Comparison of ENCODE assay signal across 32 cellular contexts in genomic region chr16:6345090-6345489, GRCh38.
DNase-seq lines count a peak whose midpoint lies in the region; ATAC-seq, FAIRE-seq and TF ChIP-seq lines count a peak whose summit lies in the region.
"Had no signal": no experiment of that assay in that cellular context is flagged by ENCODE, and none has a peak within 500 bp of the region (broad histone marks: within the 10 kb centered on the region; RNA-seq: fewer than 3 reads in every experiment).

No MANE protein-coding gene starts in this region.

- H3F3A ChIP-seq in neural progenitor cell (ENCODE audit: low read depth): peaks cover 44% of the 10 kb centered on the region

- H3K36me3 ChIP-seq in DND-41 (ENCODE audit: insufficient read depth, low read length) (no peaks in the 10 kb centered on the region), K562 (ENCODE audit: control insufficient read depth, insufficient read depth, low read length) (no peaks in the 10 kb centered on the region), neural progenitor cell (no peaks in the 10 kb centered on the region)
- H3K36me3 ChIP-seq: esophagus squamous epithelium, right lobe of liver, stomach had no signal

- H2AFZ ChIP-seq in DND-41 (ENCODE audit: low read depth, low read length) (no peak overlapping the region), K562 (ENCODE audit: low read depth, low read length) (no peak overlapping the region), neural progenitor cell (replicated peaks) (no peak overlapping the region)

- CTCF ChIA-PET in K562 (lab: Yijun Ruan, JAX; ENCODE audit: low intra/inter-chr PET ratio): no interaction called here

- H3K4me3 ChIP-seq in DND-41 (ENCODE audit: low read depth in 1 of 2, low read length in 2 of 2) (no peak overlapping the region), K562 (no peak overlapping the region), neural progenitor cell (no peak overlapping the region)
- H3K4me3 ChIP-seq: esophagus squamous epithelium, right lobe of liver, stomach had no signal

- no peak overlapping the region for H3K4me2 ChIP-seq in DND-41 (ENCODE audit: insufficient read depth, low read length)
- no peak overlapping the region for H3K4me2 ChIP-seq in K562 (ENCODE audit: insufficient read depth, low read length)
- no peak overlapping the region for H3K4me2 ChIP-seq in neural progenitor cell
- H3K4me2 ChIP-seq: SK-N-SH had no signal

- in situ Hi-C loops in K562 (cut with MboI): no loop called here

- H3K27me3 ChIP-seq in DND-41 (ENCODE audit: insufficient read depth, low read length, poor library complexity) (no peaks in the 10 kb centered on the region), K562 (ENCODE audit: control insufficient read depth in 2 of 2, insufficient read depth in 2 of 2, low read length in 2 of 2) (no peaks in the 10 kb centered on the region), neural progenitor cell (no peaks in the 10 kb centered on the region)
- H3K27me3 ChIP-seq: esophagus squamous epithelium, foreskin keratinocyte, right lobe of liver, stomach had no signal

- BruUV-seq in K562 (replicated peaks; lab: Mats Ljungman, UMichigan): no TSS peak

- TF ChIP-seq EP300 in K562 (IDR thresholded peaks at IDR 0.05; ENCODE audit: low read length): no peak

- intact Hi-C loops in K562 (cut with micrococcal nuclease): no loop called here

- H3K9me1 ChIP-seq in K562 (ENCODE audit: control insufficient read depth, insufficient read depth, low read length): no peaks in the 10 kb centered on the region

- H3K9me3 ChIP-seq in DND-41 (ENCODE audit: insufficient read depth, low read length, severe bottlenecking) (peaks cover 3% of the 10 kb centered on the region), K562 (replicated peaks; ENCODE audit: control insufficient read depth, insufficient read depth, low read depth, low read length) (no peaks in the 10 kb centered on the region), neural progenitor cell (ENCODE audit: low read depth) (no peaks in the 10 kb centered on the region)
- H3K9me3 ChIP-seq: esophagus squamous epithelium, right lobe of liver, SK-N-SH had no signal

- FAIRE-seq in K562 (lab: Jason Lieb, UNC): no peak
- FAIRE-seq: endometrium, GM18507, H54, keratinocyte had no signal

- H3K27ac Mint-ChIP-seq in neural progenitor cell: no peak overlapping the region
- H3K27ac Mint-ChIP-seq: activated CD4-positive, alpha-beta memory T cell treated with anti-CD3 and anti-CD28 coated beads, Interleukin-2, amount 10 ng/mL, durations not matched to agents 7 days and 5 days; CD14-positive monocyte; progenitor cell of endocrine pancreas; T-helper 17 cell had no signal

- H3K27ac ChIP-seq in DND-41 (ENCODE audit: low read length) (no peak overlapping the region), K562 (ENCODE audit: extremely low read depth, low read depth, low read length) (no peak overlapping the region), neural progenitor cell (no peak overlapping the region)
- H3K27ac ChIP-seq: esophagus squamous epithelium, foreskin keratinocyte, right lobe of liver, stomach had no signal

- H3K9ac ChIP-seq in DND-41 (ENCODE audit: low read depth, low read length): no peak overlapping the region
- H3K9ac ChIP-seq in K562 (ENCODE audit: insufficient read depth in 1 of 2, low read depth in 2 of 2, low read length in 2 of 2): no peak overlapping the region
- no peak overlapping the region for H3K9ac ChIP-seq in neural progenitor cell
- H3K9ac ChIP-seq: SK-N-SH had no signal

- peaks cover 29% of the 10 kb centered on the region for H3K9me3 Mint-ChIP-seq in neural progenitor cell

- H3K4me3 Mint-ChIP-seq in neural progenitor cell: no peak overlapping the region
- H3K4me3 Mint-ChIP-seq: activated CD4-positive, alpha-beta memory T cell treated with anti-CD3 and anti-CD28 coated beads, Interleukin-2, amount 10 ng/mL, durations not matched to agents 7 days and 5 days; CD14-positive monocyte; central memory CD8-positive, alpha-beta T cell; T-helper 17 cell had no signal

- H3K4me1 ChIP-seq in DND-41 (ENCODE audit: insufficient read depth, low read length) (no peaks in the 10 kb centered on the region), K562 (replicated peaks in 1 of 2; ENCODE audit: control insufficient read depth in 2 of 2, insufficient read depth in 2 of 2, low read length in 2 of 2) (no peaks in the 10 kb centered on the region), neural progenitor cell (peaks cover 41% of the 10 kb centered on the region)
- H3K4me1 ChIP-seq: esophagus squamous epithelium, foreskin keratinocyte, right lobe of liver, stomach had no signal

- H4K20me1 ChIP-seq in DND-41 (ENCODE audit: insufficient read depth, low read length): no peaks in the 10 kb centered on the region
- H4K20me1 ChIP-seq in K562 (replicated peaks; ENCODE audit: control insufficient read depth, insufficient read depth, low read length): no peaks in the 10 kb centered on the region
- H4K20me1 ChIP-seq in neural progenitor cell (ENCODE audit: low read depth): no peaks in the 10 kb centered on the region

- ATAC-seq in DND-41 (ENCODE audit: insufficient read depth, low read depth) (no peak), K562 (no peak), GM21526 (IDR thresholded peaks at IDR 0.05; ENCODE audit: low FRiP score, unreplicated experiment) (no peak)
- ATAC-seq: foreskin keratinocyte, left ventricle myocardium superior, right lobe of liver, T-helper 17 cell had no signal

- TF ChIP-seq RAD21 in K562 (CRISPR knock-in tag; conservative IDR thresholded peaks at IDR 0.05 in 1 of 2, IDR thresholded peaks at IDR 0.05 in 1 of 2): no peak

- TF ChIP-seq POLR2A in K562 (conservative IDR thresholded peaks at IDR 0.05): no peak

- TF ChIP-seq CTCF in DND-41 (IDR thresholded peaks at IDR 0.05; ENCODE audit: borderline replicate concordance, extremely low read depth, low read length, poor library complexity, severe bottlenecking) (peak; percentile 24), LNCAP (IDR thresholded peaks at IDR 0.05) (peak; percentile 21; the same call in 1 of the 2 replicates), K562 (IDR thresholded peaks at IDR 0.05 in 2 of 3, conservative IDR thresholded peaks at IDR 0.05 in 1 of 3; ENCODE audit: insufficient read depth in 2 of 3, low read depth in 1 of 3, low read length in 3 of 3) (peak; percentile 20 to 48 (median 38); a peak in 5 of 6 replicates), neural progenitor cell (IDR thresholded peaks at IDR 0.05) (peak; percentile 29)

- 0% methylated on average over 4 of the region's 4 CpGs for WGBS in K562 (ENCODE audit: insufficient coverage, low coverage, missing lambda C conversion rate)

- peaks cover 25% of the 10 kb centered on the region for H3K4me1 Mint-ChIP-seq in neural progenitor cell
- H3K4me1 Mint-ChIP-seq: activated CD4-positive, alpha-beta memory T cell treated with anti-CD3 and anti-CD28 coated beads, Interleukin-2, amount 10 ng/mL, durations not matched to agents 7 days and 5 days; CD14-positive monocyte; central memory CD8-positive, alpha-beta T cell; T-helper 17 cell had no signal

- H3K27me3 Mint-ChIP-seq in neural progenitor cell (ENCODE audit: insufficient read depth, low read depth): peaks cover 4% of the 10 kb centered on the region
- H3K27me3 Mint-ChIP-seq: activated CD4-positive, alpha-beta memory T cell treated with anti-CD3 and anti-CD28 coated beads, Interleukin-2, amount 10 ng/mL, durations not matched to agents 7 days and 5 days; central memory CD8-positive, alpha-beta T cell; T-helper 17 cell had no signal

- H3K79me2 ChIP-seq in DND-41 (ENCODE audit: insufficient read depth, low read length) (no peaks in the 10 kb centered on the region), K562 (ENCODE audit: control insufficient read depth, insufficient read depth, low read length) (no peaks in the 10 kb centered on the region), neural progenitor cell (ENCODE audit: low read depth) (no peaks in the 10 kb centered on the region)

- POLR2A ChIA-PET in K562 (lab: Yijun Ruan, JAX): no interaction called here

- H3K36me3 Mint-ChIP-seq in neural progenitor cell: peaks cover 11% of the 10 kb centered on the region
- H3K36me3 Mint-ChIP-seq: CD14-positive monocyte had no signal

- DNase-seq in DND-41 (no peak), K562 (ENCODE audit: extremely low read depth in 1 of 4, low spot score in 3 of 4) (peak in 1 of 4 experiments; percentile 4), neural progenitor cell (ENCODE audit: low spot score) (no peak), AG08396 (ENCODE audit: low spot score) (no peak)
- DNase-seq in stimulated activated CD8-positive, alpha-beta memory T cell treated with anti-CD3 and anti-CD28 coated beads, Interleukin-4, amount 100 ng/mL, for 48 hours: no peak
- DNase-seq: activated CD4-positive, alpha-beta memory T cell treated with anti-CD3 and anti-CD28 coated beads, Interleukin-2, amount 10 ng/mL, durations not matched to agents 7 days and 5 days; activated CD4-positive, alpha-beta T cell treated with anti-CD3 and anti-CD28 coated beads for 1 hour; activated CD8-positive, alpha-beta memory T cell treated with anti-CD3 and anti-CD28 coated beads, Interleukin-2, amount 50 U/mL, for 4 hours; activated naive CD4-positive, alpha-beta T cell treated with Interleukin-2 at 50 U/mL for 16 hours; DMS79 treated with DMSO at 0.1 percent for 48 hours; esophagus squamous epithelium; foreskin keratinocyte; head of caudate nucleus; KBM-7; left ventricle myocardium superior; NCI-H1436; NCI-H2081 treated with DMSO at 0.1 percent for 48 hours; NCI-H2227 treated with DMSO at 0.1 percent for 48 hours; NCI-H774; right lobe of liver; SK-N-SH; stomach; T-helper 17 cell had no signal

TF ChIP-seq in K562, 482 proteins besides CTCF, POLR2A, EP300 and RAD21 (continues in another document):
- TF ChIP-seq HDAC2 (IDR thresholded peaks at IDR 0.05) (no peak), MTA2 (IDR thresholded peaks at IDR 0.05; ENCODE audit: low read depth) (no peak), NR2F6 (CRISPR knock-in tag; IDR thresholded peaks at IDR 0.05) (no peak), TAF9B (IDR thresholded peaks at IDR 0.05; ENCODE audit: partially characterized antibody) (no peak), ETV1 (tag; conservative IDR thresholded peaks at IDR 0.05; ENCODE audit: low read depth) (no peak), LARP7 (IDR thresholded peaks at IDR 0.05) (no peak)
